24 cellular contexts compared by ENCODE assay signal in the genomic region with DNA sequence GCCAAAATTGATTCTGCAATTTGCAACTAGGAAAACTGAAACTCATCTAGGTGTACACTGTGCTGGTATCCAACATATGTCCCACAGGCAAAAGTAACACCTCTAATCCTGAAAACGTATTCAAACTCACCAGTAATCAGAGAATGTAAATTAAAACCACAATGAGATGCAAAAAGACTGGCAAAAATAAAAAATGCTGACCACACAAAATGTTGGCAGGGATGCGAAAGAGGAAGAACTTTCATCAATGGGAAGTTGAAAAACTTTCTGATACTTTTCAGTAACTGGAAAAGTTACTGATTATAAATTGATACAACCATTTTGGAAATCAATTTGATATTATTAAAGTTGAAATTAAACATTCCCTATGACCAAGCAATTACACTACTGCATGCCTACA. TPM values are rescaled to one million over a fixed set of nuclear protein-coding genes. Genes with fewer than 3 reads are reported as not detected.
"Had no signal": no experiment of that assay in that cellular context is flagged by ENCODE, and none has a peak within 500 bp of the region (broad histone marks: within the 10 kb centered on the region; RNA-seq: fewer than 3 reads in every experiment).

No MANE protein-coding gene starts in this region.

- H3K36me3 ChIP-seq: prostate gland, suprapubic skin, thoracic aorta, uterus had no signal

- ATAC-seq: mucosa of descending colon; naive thymus-derived CD4-positive, alpha-beta T cell; natural killer cell treated with Interleukin-12 subunit alpha and Interleukin-12 subunit beta and Interleukin-15 and Interleukin-18, amount 100 ng/mL, for 72 hours; pancreas; right cardiac atrium; stimulated activated effector memory CD8-positive, alpha-beta T cell treated with anti-CD3 and anti-CD28 coated beads, Interleukin-12 subunit alpha, Interleukin-12 subunit beta, amount 100 ng/mL, for 72 hours had no signal

- H3K4me3 ChIP-seq: left ventricle myocardium inferior, lung, mucosa of descending colon, pancreas, prostate gland, sigmoid colon, spleen, suprapubic skin, thoracic aorta, tibial artery, uterus had no signal

- H3K27me3 ChIP-seq: pancreas, sigmoid colon, spleen, suprapubic skin, tibial artery, uterus had no signal

- H3K4me1 ChIP-seq: pancreas, prostate gland, spleen, tibial artery, uterus had no signal

- DNase-seq: hypothalamus; islet precursor cell; left ventricle myocardium inferior; midbrain; mucosa of descending colon; naive thymus-derived CD4-positive, alpha-beta T cell; pancreas; posterior cingulate gyrus; retina; right cardiac atrium; sigmoid colon; small intestine; spleen; stimulated activated CD4-positive, alpha-beta T cell treated with anti-CD3 and anti-CD28 coated beads, Interleukin-4, amount 100 ng/mL, for 24 hours; stimulated activated naive CD4-positive, alpha-beta T cell; tibial artery; uterus had no signal

- H3K27ac ChIP-seq: left ventricle myocardium inferior, pancreas, prostate gland, sigmoid colon, spleen, suprapubic skin, thoracic aorta, tibial artery, uterus had no signal

- H3K9me3 ChIP-seq: left ventricle myocardium inferior, mucosa of descending colon, pancreas, prostate gland, sigmoid colon, spleen, suprapubic skin, thoracic aorta, tibial artery, uterus had no signal

- FAIRE-seq: pancreas, small intestine had no signal

RNA-seq across cellular contexts. Expression of a gene that starts 20.1 kb away (rescaled TPM):
- total RNA-seq: kidney epithelial cell; natural killer cell treated with Interleukin-12 subunit alpha and Interleukin-12 subunit beta and Interleukin-15 and Interleukin-18, amount 100 ng/mL, for 72 hours had no signal
